Comparison of ENCODE assay signal across 27 cellular contexts in genomic region chr3:197293605-197294237, GRCh38. TPM values are rescaled to one million over a fixed set of nuclear protein-coding genes. Genes with fewer than 3 reads are reported as not detected.
DNase-seq lines count a peak whose midpoint lies in the region; ATAC-seq, FAIRE-seq and TF ChIP-seq lines count a peak whose summit lies in the region.
"Had no signal": no experiment of that assay in that cellular context is flagged by ENCODE, and none has a peak within 500 bp of the region (broad histone marks: within the 10 kb centered on the region; RNA-seq: fewer than 3 reads in every experiment).

No MANE protein-coding gene starts in this region.

- no peak for TF ChIP-seq EP300 in HepG2 (IDR thresholded peaks at IDR 0.05; ENCODE audit: low read depth in 2 of 2, low read length in 2 of 2)
- no peak for TF ChIP-seq EP300 in HepG2 (CRISPR knock-in tag; IDR thresholded peaks at IDR 0.05; ENCODE audit: borderline replicate concordance)

- no peak overlapping the region for H3K9ac ChIP-seq in HepG2 (ENCODE audit: insufficient read depth, low read depth, low read length)
- peak overlapping the region; percentile 99 for H3K9ac ChIP-seq in astrocyte (ENCODE audit: low read length)
- H3K9ac ChIP-seq in keratinocyte (ENCODE audit: control insufficient read depth, extremely low read depth, insufficient read depth, low read length), result peak overlapping the region; percentile 25
- H3K9ac ChIP-seq: BLaER1 had no signal

- FAIRE-seq in HepG2 (lab: Jason Lieb, UNC) (no peak), astrocyte (lab: Jason Lieb, UNC) (no peak), keratinocyte (lab: Jason Lieb, UNC) (no peak)
- FAIRE-seq: A549, endothelial cell of umbilical vein had no signal

- DNase-seq in HepG2 (ENCODE audit: low spot score), result no peak
- DNase-seq in right lobe of liver, result no peak
- no peak for DNase-seq in astrocyte (ENCODE audit: low read depth)
- no peak for DNase-seq in keratinocyte (ENCODE audit: low read depth, low spot score)
- no peak for DNase-seq in substantia nigra (lab: John Stamatoyannopoulos, UW)
- no peak for DNase-seq in ecto neural progenitor cell (ENCODE audit: low spot score)
- no peak for DNase-seq in NCI-H2171 treated with DMSO at 0.1 percent for 48 hours (lab: John Stamatoyannopoulos, UW)
- DNase-seq in GM03348 (ENCODE audit: low spot score), result no peak
- DNase-seq: activated CD4-positive, alpha-beta T cell treated with anti-CD3 and anti-CD28 coated beads, Interleukin-2, amount 50 U/mL, for 1 hour; activated CD8-positive, alpha-beta memory T cell treated with anti-CD3 and anti-CD28 coated beads, Interleukin-2, amount 50 U/mL, for 48 hours; activated effector memory CD4-positive, alpha-beta T cell treated with Interleukin-2 at 50 U/mL for 16 hours; cortex of kidney; EL; foreskin fibroblast; NCI-H1105 treated with DMSO at 0.1 percent for 48 hours; NCI-H2107; NCI-H526; SJCRH30; T-helper 17 cell; testis had no signal

- no peak overlapping the region for H2AFZ ChIP-seq in HepG2 (ENCODE audit: low read length)
- H2AFZ ChIP-seq in astrocyte (ENCODE audit: low read depth, low read length), result no peak overlapping the region
- no peak overlapping the region for H2AFZ ChIP-seq in keratinocyte (ENCODE audit: control insufficient read depth, low read length)
- H2AFZ ChIP-seq: GM23338 had no signal

- H3K9me3 ChIP-seq in HepG2 (ENCODE audit: low read length) (no peaks in the 10 kb centered on the region), right lobe of liver (no peaks in the 10 kb centered on the region), astrocyte (ENCODE audit: insufficient read depth, low read depth, low read length) (no peaks in the 10 kb centered on the region), keratinocyte (ENCODE audit: control insufficient read depth, low read depth, low read length) (no peaks in the 10 kb centered on the region)
- H3K9me3 ChIP-seq: A549, BLaER1, breast epithelium, SJCRH30, testis had no signal

- peaks cover 35% of the 10 kb centered on the region for H3K4me1 Mint-ChIP-seq in astrocyte (ENCODE audit: low read depth, unreplicated experiment)

- CTCF ChIA-PET in HepG2 (lab: Yijun Ruan, JAX; ENCODE audit: low intra/inter-chr PET ratio, low total read pairs), result no interaction called here

- TF ChIP-seq POLR2A in HepG2 (IDR thresholded peaks at IDR 0.05; ENCODE audit: insufficient read depth in 1 of 2, low read depth in 2 of 2, low read length in 2 of 2) (no peak), right lobe of liver (IDR thresholded peaks at IDR 0.05) (no peak)

- peaks cover 28% of the 10 kb centered on the region for H4K20me1 ChIP-seq in HepG2 (ENCODE audit: insufficient read depth, low read length)
- H4K20me1 ChIP-seq in astrocyte (ENCODE audit: insufficient read depth, low read length), result peaks cover 64% of the 10 kb centered on the region
- no peaks in the 10 kb centered on the region for H4K20me1 ChIP-seq in keratinocyte (ENCODE audit: control insufficient read depth, extremely low read depth, insufficient read depth, low read length)

- peak overlapping the region; percentile 80 for H3K4me3 Mint-ChIP-seq in astrocyte (ENCODE audit: unreplicated experiment)
- H3K4me3 Mint-ChIP-seq: GM23338, T-helper 17 cell had no signal

- ATAC-seq in HepG2 (no peak), right lobe of liver (no peak)
- ATAC-seq: A549, GM23338, right cardiac atrium, T-helper 17 cell had no signal

- intact Hi-C loops in HepG2 (cut with micrococcal nuclease; ENCODE audit: unreplicated experiment) (no loop called here), right lobe of liver (cut with DNase I) (no loop called here)

- H3K4me2 ChIP-seq in HepG2 (ENCODE audit: low read depth, low read length) (peak overlapping the region; percentile 89), astrocyte (ENCODE audit: low read length) (peak overlapping the region; percentile 96), keratinocyte (ENCODE audit: control insufficient read depth, extremely low read depth, insufficient read depth, low read depth, low read length) (peak overlapping the region; percentile 77)
- H3K4me2 ChIP-seq: A549, BLaER1, GM23338 had no signal

- peaks cover 3 to 30% of the 10 kb centered on the region in 2 experiments for H3K36me3 ChIP-seq in HepG2 (replicated peaks in 1 of 2; ENCODE audit: control insufficient read depth in 1 of 2, insufficient read depth in 2 of 2, low read length in 2 of 2)
- H3K36me3 ChIP-seq in right lobe of liver, result peaks cover 0 to 25% (median 4%) of the 10 kb centered on the region in 4 donors
- peaks cover 50% of the 10 kb centered on the region for H3K36me3 ChIP-seq in astrocyte (ENCODE audit: insufficient read depth, low read length)
- peaks cover 3 to 26% of the 10 kb centered on the region in 2 experiments for H3K36me3 ChIP-seq in keratinocyte (ENCODE audit: control insufficient read depth in 2 of 2, extremely low read depth in 1 of 2, insufficient read depth in 2 of 2, low read length in 2 of 2)
- H3K36me3 ChIP-seq: breast epithelium had no signal

- H3K27ac ChIP-seq in HepG2 (ENCODE audit: extremely low read length, insufficient read depth, low read length) (no peak overlapping the region), right lobe of liver (no peak overlapping the region), astrocyte (ENCODE audit: low read depth, low read length) (peak overlapping the region; percentile 20), keratinocyte (ENCODE audit: control insufficient read depth, insufficient read depth, low read length) (peak overlapping the region; percentile 17), substantia nigra (ENCODE audit: low read depth, low read length, poor library complexity, severe bottlenecking) (peak overlapping the region; percentile 36)
- H3K27ac ChIP-seq: A549, BLaER1, breast epithelium, SJCRH30, testis, VCaP had no signal

- TF ChIP-seq CTCF in HepG2 (CRISPR knock-in tag; IDR thresholded peaks at IDR 0.05) (no peak), right lobe of liver (IDR thresholded peaks at IDR 0.05) (no peak), astrocyte (IDR thresholded peaks at IDR 0.05; ENCODE audit: insufficient read depth, low read depth, low read length) (no peak), keratinocyte (optimal IDR thresholded peaks at IDR 0.05 in 1 of 3, IDR thresholded peaks at IDR 0.05 in 1 of 3, conservative IDR thresholded peaks at IDR 0.05 in 1 of 3; ENCODE audit: extremely low read depth in 1 of 3, insufficient read depth in 2 of 3, low read length in 3 of 3) (no peak)

- in situ Hi-C loops in HepG2 (cut with HindIII; ENCODE audit: extremely low pct_ligation_motif_present, low pct_unique_long_range_greater_than_20kb), result loop anchor here (10.0 kb wide), 1 partner anchor 211 kb away; no protein-coding TSS in a partner anchor

- 56% methylated on average over 4 of the region's 4 CpGs for WGBS in HepG2 (ENCODE audit: low lambda C conversion rate)
- WGBS in right lobe of liver (ENCODE audit: insufficient coverage, low coverage, low lambda C conversion rate, missing lambda C conversion rate), result 69% methylated on average over 4 of the region's 4 CpGs

- TF ChIP-seq RAD21 in HepG2 (CRISPR knock-in tag; IDR thresholded peaks at IDR 0.05), result no peak

- POLR2A ChIA-PET in HepG2 (lab: Yijun Ruan, JAX), result interaction anchor here (0.6 to 2.1 kb wide), 3 partner anchors 71 to 132 kb away, joined by 4 to 11 read pairs (median 9); no protein-coding TSS in a partner anchor

- no peaks in the 10 kb centered on the region for H3K9me1 ChIP-seq in keratinocyte (ENCODE audit: control insufficient read depth, extremely low read depth, insufficient read depth, low read length)

- no peaks in the 10 kb centered on the region for H3K9me3 Mint-ChIP-seq in astrocyte (ENCODE audit: unreplicated experiment)
- H3K9me3 Mint-ChIP-seq: GM23338 had no signal

- H3K79me2 ChIP-seq in HepG2 (ENCODE audit: insufficient read depth, low read length) (peaks cover 86% of the 10 kb centered on the region), astrocyte (ENCODE audit: insufficient read depth, low read length) (peaks cover 97% of the 10 kb centered on the region), keratinocyte (ENCODE audit: control insufficient read depth, insufficient read depth, low read length) (peaks cover 94% of the 10 kb centered on the region)

- H3K4me1 ChIP-seq in HepG2 (ENCODE audit: insufficient read depth, low read length) (peaks cover 58% of the 10 kb centered on the region), right lobe of liver (peaks cover 0 to 22% (median 3%) of the 10 kb centered on the region in 4 donors), astrocyte (ENCODE audit: insufficient read depth, low read length) (peaks cover 17% of the 10 kb centered on the region), keratinocyte (ENCODE audit: control insufficient read depth, extremely low read depth, insufficient read depth, low read length) (peaks cover 48% of the 10 kb centered on the region)
- H3K4me1 ChIP-seq: testis had no signal

- H3K4me3 ChIP-seq in HepG2 (replicated peaks in 1 of 3; ENCODE audit: insufficient read depth in 1 of 3, low read depth in 2 of 3, low read length in 3 of 3) (peak overlapping the region in 1 of 3 experiments; percentile 35; a peak in 3 of 6 replicates), right lobe of liver (no peak overlapping the region), astrocyte (ENCODE audit: insufficient read depth, low read depth, low read length) (peak overlapping the region; percentile 99), keratinocyte (ENCODE audit: control insufficient read depth in 2 of 3, extremely low read depth in 1 of 3, insufficient read depth in 2 of 3, low read depth in 1 of 3, low read length in 3 of 3) (peak overlapping the region in 2 of 3 experiments; percentile 22 to 51)
- H3K4me3 ChIP-seq: A549, BLaER1, breast epithelium, GM23338, SJCRH30, testis had no signal

- no TSS peak for BruUV-seq in HepG2 (replicated peaks; lab: Mats Ljungman, UMichigan)

- H3K27ac Mint-ChIP-seq in astrocyte (ENCODE audit: unreplicated experiment), result peak overlapping the region; percentile 35
- H3K27ac Mint-ChIP-seq: GM23338, T-helper 17 cell had no signal

- no peaks in the 10 kb centered on the region for H3K27me3 Mint-ChIP-seq in astrocyte (ENCODE audit: low read depth, unreplicated experiment)
- H3K27me3 Mint-ChIP-seq: T-helper 17 cell had no signal

- H3K36me3 Mint-ChIP-seq in astrocyte (ENCODE audit: low read depth, unreplicated experiment), result peaks cover 31% of the 10 kb centered on the region

- H3K27me3 ChIP-seq in HepG2 (ENCODE audit: control insufficient read depth in 1 of 2, insufficient read depth in 2 of 2, low read length in 2 of 2), result no peaks in the 10 kb centered on the region; a peak in 1 of 5 replicates
- no peaks in the 10 kb centered on the region for H3K27me3 ChIP-seq in right lobe of liver
- H3K27me3 ChIP-seq in astrocyte (ENCODE audit: insufficient read depth, low read length), result no peaks in the 10 kb centered on the region
- H3K27me3 ChIP-seq in keratinocyte (ENCODE audit: control insufficient read depth, extremely low read depth, insufficient read depth, low read length), result no peaks in the 10 kb centered on the region
- H3K27me3 ChIP-seq: breast epithelium, SJCRH30, testis had no signal

- dilution Hi-C loops in keratinocyte (cut with MboI; ENCODE audit: extremely low pct_ligation_motif_present, low sequenced_read_pairs), result no loop called here

RNA-seq across cellular contexts. Expression of gene DLG1, which starts 4.7 kb away (rescaled TPM):
- total RNA-seq in HepG2 (2016; rRNA removed; fragmentation: Illumina TruSeq; extraction: Trizol), result 104 and 105 TPM in 2 replicates
- 40.0 and 44.2 TPM in 2 replicates for total RNA-seq in HepG2 (2016; cell fraction: cytosol; rRNA removed; fragmentation: Illumina TruSeq; extraction: Trizol; ENCODE audit: low read depth)
- 102 and 106 TPM in 2 replicates for total RNA-seq in HepG2 (2016; cell fraction: insoluble cytoplasmic fraction; rRNA removed; fragmentation: Illumina TruSeq; extraction: Trizol)
- 33.5 and 37.5 TPM in 2 replicates for total RNA-seq in HepG2 (2016; cell fraction: membrane; rRNA removed; fragmentation: Illumina TruSeq; extraction: Trizol)
- total RNA-seq in HepG2 (2016; cell fraction: nucleus; rRNA removed; fragmentation: Illumina TruSeq; extraction: Trizol), result 208 and 219 TPM in 2 replicates
- 30.4 and 30.5 TPM in 2 replicates for polyA plus RNA-seq in HepG2 (2011; rRNA removed)
- polyA plus RNA-seq in HepG2 (2011; cell fraction: cytosol; rRNA removed), result 7.7 and 13.1 TPM in 2 replicates
- 38.0 and 75.0 TPM in 2 replicates for polyA plus RNA-seq in HepG2 (2011; cell fraction: nucleus; rRNA removed)
- polyA plus RNA-seq in HepG2 (2012), result 34.1 and 38.3 TPM in 2 replicates
- polyA plus RNA-seq in HepG2 (2016; cell fraction: cytosol; fragmentation: Illumina TruSeq; extraction: Trizol; ENCODE audit: low read depth), result 3.7 and 3.9 TPM in 2 replicates
- 67.8 and 68.9 TPM in 2 replicates for polyA plus RNA-seq in HepG2 (2016; cell fraction: insoluble cytoplasmic fraction; fragmentation: Illumina TruSeq; extraction: Trizol; ENCODE audit: low read depth)
- polyA plus RNA-seq in HepG2 (2016; cell fraction: membrane; fragmentation: Illumina TruSeq; extraction: Trizol; ENCODE audit: low read depth), result 10.5 and 12.7 TPM in 2 replicates
- 110 and 123 TPM in 2 replicates for polyA plus RNA-seq in HepG2 (2016; cell fraction: nucleus; fragmentation: Illumina TruSeq; extraction: Trizol; ENCODE audit: insufficient read depth, low read depth)
- polyA minus RNA-seq in HepG2 (2011; rRNA and poly(A)+ RNA removed; ENCODE audit: low replicate concordance), result 42.3 and 46.0 TPM in 2 replicates
- polyA minus RNA-seq in HepG2 (2011; cell fraction: cytosol; rRNA and poly(A)+ RNA removed), result 23.2 and 29.7 TPM in 2 replicates
- 241 and 244 TPM in 2 replicates for polyA minus RNA-seq in HepG2 (2011; cell fraction: nucleus; rRNA and poly(A)+ RNA removed)
- 10 to 100 TPM; 36.1 to 50.2 (median 44.2) TPM for total RNA-seq in right lobe of liver
- total RNA-seq in astrocyte, result 161 and 210 TPM in 2 replicates
- polyA plus RNA-seq in keratinocyte, result 103 to 139 TPM (median 129 TPM) in 3 replicates
- 76.2 TPM for polyA plus RNA-seq in keratinocyte (2011; ENCODE audit: low read depth)
- polyA plus RNA-seq in keratinocyte (2011; cell fraction: cytosol; rRNA removed), result 71.7 and 167 TPM in 2 replicates
- 219 and 249 TPM in 2 replicates for polyA plus RNA-seq in keratinocyte (2011; cell fraction: nucleus; rRNA removed)
- 65.5 and 113 TPM in 2 replicates for polyA plus RNA-seq in keratinocyte (2012; ENCODE audit: low replicate concordance)
- 95.2 to 298 TPM (median 184 TPM) in 3 replicates for polyA minus RNA-seq in keratinocyte
- 84.0 TPM for polyA minus RNA-seq in keratinocyte (2011; cell fraction: cytosol; rRNA and poly(A)+ RNA removed)
- polyA minus RNA-seq in keratinocyte (2011; cell fraction: nucleus; rRNA and poly(A)+ RNA removed), result 330 and 756 TPM in 2 replicates

Comparison
In these comparisons a context has a peak if more than half of its experiments do, and no peak if none do; other contexts are left out.
1. H3K27ac ChIP-seq: peak in astrocyte (single experiment), keratinocyte (single experiment) and substantia nigra (single experiment); none in HepG2 (single experiment) and right lobe of liver (0 of 3).
2. H3K4me3 ChIP-seq: peak in astrocyte (single experiment) and keratinocyte (2 of 3); none in right lobe of liver (0 of 3).
3. Peak in every context shown above with its lines, with median percentiles within 50 percentile points of each other: H3K4me2 ChIP-seq.